1 cellular context compared by ENCODE assay signal in the genomic region with DNA sequence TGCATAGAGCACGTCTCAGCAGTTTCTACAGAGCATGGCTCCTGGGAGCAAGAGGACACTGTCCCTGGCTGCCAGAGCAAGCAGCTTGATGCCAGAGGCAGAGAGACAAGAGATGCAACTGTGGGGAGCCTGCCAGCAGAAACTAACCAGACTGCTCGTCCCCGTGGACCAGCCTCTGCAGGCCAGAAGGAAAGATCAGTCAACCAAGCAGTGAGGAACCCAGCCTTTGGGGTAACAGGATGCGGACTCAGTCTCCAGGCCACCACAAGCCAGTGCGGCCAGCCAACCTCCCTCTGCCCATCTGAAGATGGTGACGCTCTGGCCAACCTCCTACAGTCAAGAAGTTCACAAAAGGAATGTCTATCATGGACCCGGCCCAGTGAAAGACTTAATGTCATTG.
TF ChIP-seq lines count a peak whose summit lies in the region.

No MANE protein-coding gene starts in this region.

TF ChIP-seq in GM12878, 131 proteins besides CTCF, POLR2A, EP300 and RAD21:
- TF ChIP-seq SMAD1 (IDR thresholded peaks at IDR 0.05; ENCODE audit: low read depth, partially characterized antibody) (no peak), RELA (IDR thresholded peaks at IDR 0.05; ENCODE audit: borderline replicate concordance, partially characterized antibody) (no peak), CHD2 (IDR thresholded peaks at IDR 0.05; ENCODE audit: borderline replicate concordance, low read depth, low read length) (no peak), POLR2AphosphoS2 (IDR thresholded peaks at IDR 0.05; ENCODE audit: low read depth, low read length) (no peak), NBN (IDR thresholded peaks at IDR 0.05) (no peak), PML (IDR thresholded peaks at IDR 0.05; ENCODE audit: low read length) (no peak), SPI1 (IDR thresholded peaks at IDR 0.05; ENCODE audit: borderline replicate concordance, insufficient read depth, low read depth, low read length) (no peak), NR2C2 (IDR thresholded peaks at IDR 0.05; ENCODE audit: borderline replicate concordance, control insufficient read depth, insufficient read length, low read depth) (no peak), MYC (IDR thresholded peaks at IDR 0.05; ENCODE audit: insufficient read depth, insufficient read length, insufficient replicate concordance, low read length, severe bottlenecking) (no peak)
- TF ChIP-seq, protein P1, sequence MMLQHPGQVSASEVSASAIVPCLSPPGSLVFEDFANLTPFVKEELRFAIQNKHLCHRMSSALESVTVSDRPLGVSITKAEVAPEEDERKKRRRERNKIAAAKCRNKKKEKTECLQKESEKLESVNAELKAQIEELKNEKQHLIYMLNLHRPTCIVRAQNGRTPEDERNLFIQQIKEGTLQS (IDR thresholded peaks at IDR 0.05; ENCODE audit: borderline replicate concordance, extremely low read depth, low read depth, low read length) = no peak
- TF ChIP-seq, protein P2, sequence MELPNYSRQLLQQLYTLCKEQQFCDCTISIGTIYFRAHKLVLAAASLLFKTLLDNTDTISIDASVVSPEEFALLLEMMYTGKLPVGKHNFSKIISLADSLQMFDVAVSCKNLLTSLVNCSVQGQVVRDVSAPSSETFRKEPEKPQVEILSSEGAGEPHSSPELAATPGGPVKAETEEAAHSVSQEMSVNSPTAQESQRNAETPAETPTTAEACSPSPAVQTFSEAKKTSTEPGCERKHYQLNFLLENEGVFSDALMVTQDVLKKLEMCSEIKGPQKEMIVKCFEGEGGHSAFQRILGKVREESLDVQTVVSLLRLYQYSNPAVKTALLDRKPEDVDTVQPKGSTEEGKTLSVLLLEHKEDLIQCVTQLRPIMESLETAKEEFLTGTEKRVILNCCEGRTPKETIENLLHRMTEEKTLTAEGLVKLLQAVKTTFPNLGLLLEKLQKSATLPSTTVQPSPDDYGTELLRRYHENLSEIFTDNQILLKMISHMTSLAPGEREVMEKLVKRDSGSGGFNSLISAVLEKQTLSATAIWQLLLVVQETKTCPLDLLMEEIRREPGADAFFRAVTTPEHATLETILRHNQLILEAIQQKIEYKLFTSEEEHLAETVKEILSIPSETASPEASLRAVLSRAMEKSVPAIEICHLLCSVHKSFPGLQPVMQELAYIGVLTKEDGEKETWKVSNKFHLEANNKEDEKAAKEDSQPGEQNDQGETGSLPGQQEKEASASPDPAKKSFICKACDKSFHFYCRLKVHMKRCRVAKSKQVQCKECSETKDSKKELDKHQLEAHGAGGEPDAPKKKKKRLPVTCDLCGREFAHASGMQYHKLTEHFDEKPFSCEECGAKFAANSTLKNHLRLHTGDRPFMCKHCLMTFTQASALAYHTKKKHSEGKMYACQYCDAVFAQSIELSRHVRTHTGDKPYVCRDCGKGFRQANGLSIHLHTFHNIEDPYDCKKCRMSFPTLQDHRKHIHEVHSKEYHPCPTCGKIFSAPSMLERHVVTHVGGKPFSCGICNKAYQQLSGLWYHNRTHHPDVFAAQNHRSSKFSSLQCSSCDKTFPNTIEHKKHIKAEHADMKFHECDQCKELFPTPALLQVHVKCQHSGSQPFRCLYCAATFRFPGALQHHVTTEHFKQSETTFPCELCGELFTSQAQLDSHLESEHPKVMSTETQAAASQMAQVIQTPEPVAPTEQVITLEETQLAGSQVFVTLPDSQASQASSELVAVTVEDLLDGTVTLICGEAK (IDR thresholded peaks at IDR 0.05; ENCODE audit: borderline replicate concordance) = no peak
- TF ChIP-seq, protein P3, sequence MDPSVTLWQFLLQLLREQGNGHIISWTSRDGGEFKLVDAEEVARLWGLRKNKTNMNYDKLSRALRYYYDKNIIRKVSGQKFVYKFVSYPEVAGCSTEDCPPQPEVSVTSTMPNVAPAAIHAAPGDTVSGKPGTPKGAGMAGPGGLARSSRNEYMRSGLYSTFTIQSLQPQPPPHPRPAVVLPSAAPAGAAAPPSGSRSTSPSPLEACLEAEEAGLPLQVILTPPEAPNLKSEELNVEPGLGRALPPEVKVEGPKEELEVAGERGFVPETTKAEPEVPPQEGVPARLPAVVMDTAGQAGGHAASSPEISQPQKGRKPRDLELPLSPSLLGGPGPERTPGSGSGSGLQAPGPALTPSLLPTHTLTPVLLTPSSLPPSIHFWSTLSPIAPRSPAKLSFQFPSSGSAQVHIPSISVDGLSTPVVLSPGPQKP (IDR thresholded peaks at IDR 0.05; ENCODE audit: low read depth, low read length) = no peak
- TF ChIP-seq, protein P4, sequence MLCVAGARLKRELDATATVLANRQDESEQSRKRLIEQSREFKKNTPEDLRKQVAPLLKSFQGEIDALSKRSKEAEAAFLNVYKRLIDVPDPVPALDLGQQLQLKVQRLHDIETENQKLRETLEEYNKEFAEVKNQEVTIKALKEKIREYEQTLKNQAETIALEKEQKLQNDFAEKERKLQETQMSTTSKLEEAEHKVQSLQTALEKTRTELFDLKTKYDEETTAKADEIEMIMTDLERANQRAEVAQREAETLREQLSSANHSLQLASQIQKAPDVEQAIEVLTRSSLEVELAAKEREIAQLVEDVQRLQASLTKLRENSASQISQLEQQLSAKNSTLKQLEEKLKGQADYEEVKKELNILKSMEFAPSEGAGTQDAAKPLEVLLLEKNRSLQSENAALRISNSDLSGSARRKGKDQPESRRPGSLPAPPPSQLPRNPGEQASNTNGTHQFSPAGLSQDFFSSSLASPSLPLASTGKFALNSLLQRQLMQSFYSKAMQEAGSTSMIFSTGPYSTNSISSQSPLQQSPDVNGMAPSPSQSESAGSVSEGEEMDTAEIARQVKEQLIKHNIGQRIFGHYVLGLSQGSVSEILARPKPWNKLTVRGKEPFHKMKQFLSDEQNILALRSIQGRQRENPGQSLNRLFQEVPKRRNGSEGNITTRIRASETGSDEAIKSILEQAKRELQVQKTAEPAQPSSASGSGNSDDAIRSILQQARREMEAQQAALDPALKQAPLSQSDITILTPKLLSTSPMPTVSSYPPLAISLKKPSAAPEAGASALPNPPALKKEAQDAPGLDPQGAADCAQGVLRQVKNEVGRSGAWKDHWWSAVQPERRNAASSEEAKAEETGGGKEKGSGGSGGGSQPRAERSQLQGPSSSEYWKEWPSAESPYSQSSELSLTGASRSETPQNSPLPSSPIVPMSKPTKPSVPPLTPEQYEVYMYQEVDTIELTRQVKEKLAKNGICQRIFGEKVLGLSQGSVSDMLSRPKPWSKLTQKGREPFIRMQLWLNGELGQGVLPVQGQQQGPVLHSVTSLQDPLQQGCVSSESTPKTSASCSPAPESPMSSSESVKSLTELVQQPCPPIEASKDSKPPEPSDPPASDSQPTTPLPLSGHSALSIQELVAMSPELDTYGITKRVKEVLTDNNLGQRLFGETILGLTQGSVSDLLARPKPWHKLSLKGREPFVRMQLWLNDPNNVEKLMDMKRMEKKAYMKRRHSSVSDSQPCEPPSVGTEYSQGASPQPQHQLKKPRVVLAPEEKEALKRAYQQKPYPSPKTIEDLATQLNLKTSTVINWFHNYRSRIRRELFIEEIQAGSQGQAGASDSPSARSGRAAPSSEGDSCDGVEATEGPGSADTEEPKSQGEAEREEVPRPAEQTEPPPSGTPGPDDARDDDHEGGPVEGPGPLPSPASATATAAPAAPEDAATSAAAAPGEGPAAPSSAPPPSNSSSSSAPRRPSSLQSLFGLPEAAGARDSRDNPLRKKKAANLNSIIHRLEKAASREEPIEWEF (IDR thresholded peaks at IDR 0.05; ENCODE audit: insufficient replicate concordance, low read depth, low read length) = no peak
TF ChIP-seq in GM12878: peak in this region for 0.
